In the genomic region with DNA sequence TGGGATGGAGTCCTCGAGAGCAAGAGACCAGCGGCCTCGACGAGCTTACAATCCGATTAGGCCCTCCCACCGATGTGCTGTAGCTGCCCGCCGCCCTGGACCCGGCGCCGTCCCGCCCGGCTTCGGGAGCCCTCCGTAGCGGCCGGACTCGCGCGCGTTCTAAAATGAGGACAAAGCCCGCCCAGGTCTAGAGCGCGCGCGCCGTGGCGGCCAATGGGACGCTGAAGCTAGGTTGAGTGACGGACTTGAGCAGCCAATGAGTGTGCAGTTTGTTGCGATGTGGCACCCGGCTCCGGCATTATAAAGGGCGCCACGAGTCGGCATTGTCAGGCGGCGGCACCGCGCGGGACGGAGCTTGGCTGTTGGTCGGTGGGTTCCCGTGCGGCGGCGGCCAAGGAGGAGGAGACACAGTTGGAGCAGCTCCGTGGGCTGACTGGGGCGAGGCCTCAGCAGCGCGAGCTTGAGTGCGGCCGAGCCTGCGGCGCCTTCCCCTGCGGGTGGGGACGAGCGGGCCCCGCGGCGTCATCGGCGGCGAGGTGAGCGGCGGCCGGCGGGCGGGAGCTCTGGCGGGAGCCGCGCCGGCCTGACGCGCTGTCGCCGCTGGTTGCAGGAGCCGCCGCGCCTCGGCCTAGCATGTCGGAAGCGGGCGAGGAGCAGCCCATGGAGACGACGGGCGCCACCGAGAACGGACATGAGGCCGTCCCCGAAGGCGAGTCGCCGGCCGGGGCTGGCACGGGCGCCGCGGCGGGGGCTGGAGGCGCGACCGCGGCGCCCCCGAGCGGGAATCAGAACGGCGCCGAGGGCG, we compare ENCODE assay signal across 8 cellular contexts. TPM values are rescaled to one million over a fixed set of nuclear protein-coding genes. Genes with fewer than 3 reads are reported as not detected.
A peak's percentile ranks its signal among the peaks of the same experiment; 100 is the strongest.
DNase-seq lines count a peak whose midpoint lies in the region; ATAC-seq, FAIRE-seq and TF ChIP-seq lines count a peak whose summit lies in the region.

A gene (plus strand): TSS at position 329 of the 805 bp plus-strand sequence. CDS start 305 bp downstream, at position 634.

- H3K79me2 ChIP-seq in astrocyte (ENCODE audit: insufficient read depth, low read length): peaks cover 55% of the 10 kb centered on the region

- FAIRE-seq in astrocyte (lab: Jason Lieb, UNC): no peak

- no peak for TF ChIP-seq CTCF in astrocyte (IDR thresholded peaks at IDR 0.05; ENCODE audit: insufficient read depth, low read depth, low read length)

- peak; percentile 86 for ATAC-seq in GM18502 (IDR thresholded peaks at IDR 0.05; ENCODE audit: poor library complexity, unreplicated experiment)
- peak; percentile 83 for ATAC-seq in HG02970 (IDR thresholded peaks at IDR 0.05; ENCODE audit: low FRiP score, unreplicated experiment)

- H3K4me3 ChIP-seq in astrocyte (ENCODE audit: insufficient read depth, low read depth, low read length): peak within 1 kb of the TSS; percentile 100

- peak within 1 kb of the TSS; percentile 99 for H3K27ac Mint-ChIP-seq in T-helper 2 cell treated with Interferon-gamma antibody and Interleukin-4, amounts not matched to agents 5 μg/mL and 100 μg/mL, for 36 hours
- peak within 1 kb of the TSS; percentile 92 for H3K27ac Mint-ChIP-seq in astrocyte (ENCODE audit: unreplicated experiment)

- peak within 1 kb of the TSS; percentile 90 for H2AFZ ChIP-seq in astrocyte (ENCODE audit: low read depth, low read length)

- no peaks in the 10 kb centered on the region for H3K9me3 Mint-ChIP-seq in T-helper 2 cell treated with Interferon-gamma antibody and Interleukin-4, amounts not matched to agents 5 μg/mL and 100 μg/mL, for 36 hours
- H3K9me3 Mint-ChIP-seq in astrocyte (ENCODE audit: unreplicated experiment): no peaks in the 10 kb centered on the region

- peaks cover 26% of the 10 kb centered on the region for H3K4me1 Mint-ChIP-seq in T-helper 2 cell treated with Interferon-gamma antibody and Interleukin-4, amounts not matched to agents 5 μg/mL and 100 μg/mL, for 36 hours (ENCODE audit: low read depth)
- H3K4me1 Mint-ChIP-seq in astrocyte (ENCODE audit: low read depth, unreplicated experiment): peaks cover 27% of the 10 kb centered on the region

- peak within 1 kb of the TSS; percentile 72 for H3K27ac ChIP-seq in astrocyte (ENCODE audit: low read depth, low read length)

- H3K36me3 Mint-ChIP-seq in T-helper 2 cell treated with Interferon-gamma antibody and Interleukin-4, amounts not matched to agents 5 μg/mL and 100 μg/mL, for 36 hours (ENCODE audit: low read depth): peaks cover 43% of the 10 kb centered on the region
- H3K36me3 Mint-ChIP-seq in astrocyte (ENCODE audit: low read depth, unreplicated experiment): peaks cover 19% of the 10 kb centered on the region

- peaks cover 43% of the 10 kb centered on the region for H4K20me1 ChIP-seq in astrocyte (ENCODE audit: insufficient read depth, low read length)

- peaks cover 36% of the 10 kb centered on the region for H3K36me3 ChIP-seq in astrocyte (ENCODE audit: insufficient read depth, low read length)

- peak within 1 kb of the TSS; percentile 90 for H3K9ac ChIP-seq in astrocyte (ENCODE audit: low read length)

- H3K9me3 ChIP-seq in astrocyte (ENCODE audit: insufficient read depth, low read depth, low read length): no peaks in the 10 kb centered on the region

- no peaks in the 10 kb centered on the region for H3K27me3 ChIP-seq in astrocyte (ENCODE audit: insufficient read depth, low read length)

- peak within 1 kb of the TSS; percentile 99 for H3K4me3 Mint-ChIP-seq in T-helper 2 cell treated with Interferon-gamma antibody and Interleukin-4, amounts not matched to agents 5 μg/mL and 100 μg/mL, for 36 hours
- H3K4me3 Mint-ChIP-seq in astrocyte (ENCODE audit: unreplicated experiment): peak within 1 kb of the TSS; percentile 94

- peak within 1 kb of the TSS; percentile 98 for H3K4me2 ChIP-seq in astrocyte (ENCODE audit: low read length)

- H3K4me1 ChIP-seq in astrocyte (ENCODE audit: insufficient read depth, low read length): peaks cover 28% of the 10 kb centered on the region

- H3K27me3 Mint-ChIP-seq in T-helper 2 cell treated with Interferon-gamma antibody and Interleukin-4, amounts not matched to agents 5 μg/mL and 100 μg/mL, for 36 hours (ENCODE audit: low read depth): peaks cover 2% of the 10 kb centered on the region
- H3K27me3 Mint-ChIP-seq in astrocyte (ENCODE audit: low read depth, unreplicated experiment): no peaks in the 10 kb centered on the region

- DNase-seq in NCI-H1930 (lab: John Stamatoyannopoulos, UW) (peak; percentile 75 to 90), astrocyte (ENCODE audit: low read depth) (peak; percentile 92), hepatic stellate cell (ENCODE audit: low spot score) (peak; percentile 100), renal cortical epithelial cell (ENCODE audit: low read depth) (peak; percentile 82), cortex of kidney (lab: John Stamatoyannopoulos, UW) (no peak)
- DNase-seq in T-helper 2 cell treated with Interferon-gamma antibody and Interleukin-4, amounts not matched to agents 5 μg/mL and 100 μg/mL, for 36 hours (ENCODE audit: low spot score): peak; percentile 95

RNA-seq across cellular contexts. Expression of the gene that starts here (rescaled TPM):
- 184 and 199 TPM in 2 replicates for total RNA-seq in astrocyte
- 51.1 and 56.9 TPM in 2 replicates for total RNA-seq in renal cortical epithelial cell
